10 cellular contexts compared by ENCODE assay signal in the genomic region with DNA sequence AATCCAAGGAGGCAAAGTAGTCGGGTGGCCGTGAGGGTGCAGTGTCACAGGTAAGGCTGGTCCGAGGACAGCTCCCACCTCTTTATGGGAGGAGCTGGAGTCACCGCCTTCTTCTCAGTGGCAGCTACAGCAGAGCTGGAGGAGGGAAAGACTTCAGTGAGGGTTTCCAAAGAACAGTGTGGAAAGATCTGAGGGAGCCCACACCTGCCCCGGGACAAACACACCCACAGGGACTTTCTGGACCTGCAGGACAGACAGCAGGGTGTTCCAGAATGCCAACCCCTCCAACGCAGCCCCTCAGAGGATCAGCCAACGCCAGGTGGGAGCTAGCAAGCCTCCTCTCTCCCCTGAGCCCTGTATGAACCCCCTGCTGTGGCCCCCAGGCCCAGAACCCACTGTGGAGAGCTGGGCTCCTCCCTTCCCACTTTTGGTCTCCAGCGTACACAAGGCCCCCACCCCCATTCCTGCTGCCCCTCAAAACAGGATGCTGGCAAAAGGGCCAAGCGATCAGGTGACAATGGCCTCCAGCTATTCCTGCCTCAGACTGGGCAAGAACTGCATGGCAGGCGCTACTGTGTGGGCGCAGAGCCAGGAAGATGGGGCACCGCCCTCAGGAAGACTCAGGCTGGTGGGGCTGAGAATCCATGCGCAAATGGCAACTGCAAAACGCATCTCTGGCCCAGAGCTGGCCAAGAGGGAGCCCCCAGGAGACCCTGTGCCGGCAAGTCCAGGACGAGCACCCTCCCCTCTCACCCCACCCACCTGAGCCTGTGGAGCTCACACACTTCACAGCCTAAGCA. TPM values are rescaled to one million over a fixed set of nuclear protein-coding genes. Genes with fewer than 3 reads are reported as not detected.
A peak's percentile ranks its signal among the peaks of the same experiment; 100 is the strongest.
DNase-seq lines count a peak whose midpoint lies in the region; ATAC-seq and TF ChIP-seq lines count a peak whose summit lies in the region.
"Had no signal": no experiment of that assay in that cellular context is flagged by ENCODE, and none has a peak within 500 bp of the region (broad histone marks: within the 10 kb centered on the region; RNA-seq: fewer than 3 reads in every experiment).

No MANE protein-coding gene starts in this region.

- TF ChIP-seq CTCF in BE2C (IDR thresholded peaks at IDR 0.05; ENCODE audit: low read depth, low read length) (no peak), PC-9 (conservative IDR thresholded peaks at IDR 0.05) (no peak), osteoblast (IDR thresholded peaks at IDR 0.05; ENCODE audit: extremely low read depth, low read depth, low read length) (no peak), foreskin fibroblast (IDR thresholded peaks at IDR 0.05; ENCODE audit: low read depth, low read length) (no peak)

- no peaks in the 10 kb centered on the region for H3K9me2 ChIP-seq in PC-9 (ENCODE audit: insufficient read depth)

- H3K27ac ChIP-seq in PC-9: 0 out of 2 replicates have a peak overlapping the region, but pooled peaks have one; percentile 13
- no peak overlapping the region for H3K27ac ChIP-seq in osteoblast (ENCODE audit: low read depth, low read length)

- no peaks in the 10 kb centered on the region; the same call in 1 of the 2 replicates for H3K4me1 ChIP-seq in BE2C
- peaks cover 41% of the 10 kb centered on the region for H3K4me1 ChIP-seq in PC-9 (replicated peaks; ENCODE audit: insufficient read depth)
- peaks cover 14% of the 10 kb centered on the region for H3K4me1 ChIP-seq in osteoblast (ENCODE audit: insufficient read depth, low read length)

- H3K4me2 ChIP-seq in PC-9 (peak overlapping the region; percentile 61), osteoblast (ENCODE audit: insufficient read depth, low read length) (no peak overlapping the region)

- CTCF ChIA-PET in PC-9 (lab: Charles Lee): interaction anchor here (0.6 to 1.0 kb wide), 3 partner anchors 44 to 213 kb away, joined by 4 to 7 read pairs (median 6); a partner anchor contains a TSS

- peaks cover 28% of the 10 kb centered on the region; the same call in 1 of the 2 replicates for H3F3A ChIP-seq in PC-9 (ENCODE audit: insufficient read depth, low read depth)

- H3K4me3 ChIP-seq in BE2C (ENCODE audit: low read depth, low read length) (no peak overlapping the region), PC-9 (no peak overlapping the region), osteoblast (ENCODE audit: insufficient read depth, low read length) (no peak overlapping the region), foreskin fibroblast (ENCODE audit: low read depth in 1 of 2, low read length in 2 of 2) (no peak overlapping the region)
- H3K4me3 ChIP-seq: GM12878 had no signal

- no TSS peak for BruUV-seq in PC-9 (replicated peaks; lab: Mats Ljungman, UMichigan)

- H2AFZ ChIP-seq in PC-9 (no peak overlapping the region), osteoblast (ENCODE audit: low read length) (no peak overlapping the region)

- DNase-seq in BE2C (peak; percentile 47), PC-9 (peak; percentile 74 to 75), left ventricle myocardium superior (peak; percentile 67), osteoblast (ENCODE audit: insufficient read length, low spot score, missing footprints) (no peak), foreskin fibroblast (no peak), SK-N-DZ (ENCODE audit: low spot score) (no peak)
- DNase-seq: amniotic stem cell; CD4-positive, CD25-positive, alpha-beta regulatory T cell; NCI-H187 had no signal

- H3K9me3 ChIP-seq in BE2C (no peaks in the 10 kb centered on the region), PC-9 (ENCODE audit: insufficient read depth, low read depth) (no peaks in the 10 kb centered on the region), osteoblast (ENCODE audit: low read depth, low read length) (no peaks in the 10 kb centered on the region)

- peak; percentile 15 for ATAC-seq in left ventricle myocardium superior
- ATAC-seq: GM12878 had no signal

- H3K27me3 ChIP-seq in BE2C (no peaks in the 10 kb centered on the region), PC-9 (ENCODE audit: insufficient read depth, low read depth) (no peaks in the 10 kb centered on the region), osteoblast (ENCODE audit: insufficient read depth, low read length) (no peaks in the 10 kb centered on the region)

- intact Hi-C loops in PC-9 (cut with micrococcal nuclease; ENCODE audit: unreplicated experiment): no loop called here
- intact Hi-C loops in left ventricle myocardium superior (cut with micrococcal nuclease): no loop called here

- H3K36me3 ChIP-seq in BE2C (peaks cover 32% of the 10 kb centered on the region), PC-9 (ENCODE audit: low read depth) (0 out of 2 replicates have a peak, but pooled peaks cover 5% of the 10 kb centered on the region), osteoblast (ENCODE audit: insufficient read depth, low read length) (peaks cover 44% of the 10 kb centered on the region)

- POLR2A ChIA-PET in PC-9 (lab: Charles Lee; ENCODE audit: unreplicated experiment): interaction anchor here (0.6 to 0.7 kb wide), 4 partner anchors 133 to 763 kb away, joined by 3 to 4 read pairs (median 3); no protein-coding TSS in a partner anchor

- H4K20me1 ChIP-seq in PC-9 (ENCODE audit: insufficient read depth) (no peaks in the 10 kb centered on the region), osteoblast (ENCODE audit: insufficient read depth, low read length) (no peaks in the 10 kb centered on the region)

- H3K79me2 ChIP-seq in PC-9 (ENCODE audit: low read depth): peaks cover 12% of the 10 kb centered on the region
- H3K79me2 ChIP-seq in osteoblast (ENCODE audit: insufficient read depth, low read length): no peaks in the 10 kb centered on the region

RNA-seq across cellular contexts. Expression of a gene that starts 3.5 kb away (rescaled TPM):
- 287 TPM for polyA plus RNA-seq in BE2C (2012; ENCODE audit: insufficient read depth, insufficient read length, low read depth)
- total RNA-seq in PC-9 (2021) (42.9 and 52.8 TPM in 2 replicates), left ventricle myocardium superior (37.9 TPM), osteoblast (18.6 and 22.8 TPM in 2 replicates)
- polyA plus RNA-seq in SK-N-DZ (2014; cell fraction: cytosol; rRNA removed): 149 and 150 TPM in 2 replicates
- 98.6 and 111 TPM in 2 replicates for polyA plus RNA-seq in SK-N-DZ (2014; cell fraction: nucleus; rRNA removed)

RNA-seq across cellular contexts. Expression of a gene that starts 9.5 kb away (rescaled TPM):
- 211 TPM for polyA plus RNA-seq in BE2C (2012; ENCODE audit: insufficient read depth, insufficient read length, low read depth)
- total RNA-seq in PC-9 (2021): 49.8 and 61.7 TPM in 2 replicates
- total RNA-seq in left ventricle myocardium superior: 134 TPM
- 9.0 and 18.3 TPM in 2 replicates for total RNA-seq in osteoblast
- polyA plus RNA-seq in SK-N-DZ (2014; cell fraction: cytosol; rRNA removed): 33.8 and 68.5 TPM in 2 replicates
- polyA plus RNA-seq in SK-N-DZ (2014; cell fraction: nucleus; rRNA removed): 48.7 and 54.3 TPM in 2 replicates

RNA-seq across cellular contexts. Expression of a gene that starts 9.6 kb away (rescaled TPM):
- polyA plus RNA-seq in BE2C (2012; ENCODE audit: insufficient read depth, insufficient read length, low read depth): 1,781 TPM
- total RNA-seq in PC-9 (2021) (1,283 and 1,512 TPM in 2 replicates), left ventricle myocardium superior (1,189 TPM), osteoblast (177 and 180 TPM in 2 replicates)
- 193 and 234 TPM in 2 replicates for polyA plus RNA-seq in SK-N-DZ (2014; cell fraction: cytosol; rRNA removed)
- 198 and 225 TPM in 2 replicates for polyA plus RNA-seq in SK-N-DZ (2014; cell fraction: nucleus; rRNA removed)

RNA-seq across cellular contexts. Expression of a gene that starts 31.4 kb away (rescaled TPM):
- polyA plus RNA-seq in BE2C (2012; ENCODE audit: insufficient read depth, insufficient read length, low read depth): not detected
- 0.37 and 1.6 TPM in 2 replicates for total RNA-seq in PC-9 (2021)
- 22.8 TPM for total RNA-seq in left ventricle myocardium superior
- total RNA-seq in osteoblast: 0.59 TPM in 1 of 2 replicates, not detected in the other
- polyA plus RNA-seq in SK-N-DZ (2014; cell fraction: cytosol; rRNA removed): 0.16 and 2.0 TPM in 2 replicates
- 0.11 and 1.0 TPM in 2 replicates for polyA plus RNA-seq in SK-N-DZ (2014; cell fraction: nucleus; rRNA removed)

RNA-seq across cellular contexts. Expression of a gene that starts 52.3 kb away (rescaled TPM):
- 14.4 TPM for polyA plus RNA-seq in BE2C (2012; ENCODE audit: insufficient read depth, insufficient read length, low read depth)
- total RNA-seq in PC-9 (2021) (0.30 TPM in 1 of 2 replicates, not detected in the other), left ventricle myocardium superior (11.7 TPM), osteoblast (1.1 and 1.2 TPM in 2 replicates)
- 5.6 and 6.3 TPM in 2 replicates for polyA plus RNA-seq in SK-N-DZ (2014; cell fraction: cytosol; rRNA removed)
- 11.7 and 12.2 TPM in 2 replicates for polyA plus RNA-seq in SK-N-DZ (2014; cell fraction: nucleus; rRNA removed)
- total RNA-seq: CD4-positive, CD25-positive, alpha-beta regulatory T cell; GM12878 had no signal
- polyA plus RNA-seq: CD4-positive, CD25-positive, alpha-beta regulatory T cell had no signal

Comparison
In these comparisons a context has a peak if more than half of its experiments do, and no peak if none do; other contexts are left out.
1. DNase-seq: peak in BE2C (single experiment), PC-9 (2 of 2) and left ventricle myocardium superior (single experiment); none in osteoblast (single experiment), foreskin fibroblast (0 of 2) and SK-N-DZ (single experiment).